ENCODE assay signal across 19 cellular contexts in genomic region chr9:75833765-75834164, GRCh38. TPM values are rescaled to one million over a fixed set of nuclear protein-coding genes. Genes with fewer than 3 reads are reported as not detected.
DNase-seq lines count a peak whose midpoint lies in the region; ATAC-seq and TF ChIP-seq lines count a peak whose summit lies in the region.
"Had no signal": no experiment of that assay in that cellular context is flagged by ENCODE, and none has a peak within 500 bp of the region (broad histone marks: within the 10 kb centered on the region; RNA-seq: fewer than 3 reads in every experiment).

No MANE protein-coding gene starts in this region.

- peak; percentile 18 for DNase-seq in Ammon's horn (ENCODE audit: low spot score)
- peak; percentile 23 for DNase-seq in astrocyte of the hippocampus (ENCODE audit: low read depth, low spot score)
- DNase-seq in myocyte (ENCODE audit: low read depth), result peak; percentile 37
- no peak for DNase-seq in osteocyte (ENCODE audit: extremely low spot score, unreplicated experiment)
- DNase-seq in lower lobe of right lung, result no peak
- DNase-seq: AML-193; BE2C; C1 segment of cervical spinal cord; CD4-positive, alpha-beta memory T cell; CD4-positive, CD25-positive, alpha-beta regulatory T cell; CD8-positive, alpha-beta memory T cell; COR-L47; DMS79 treated with DMSO at 0.1 percent for 48 hours; GF-D8 had no signal

- H3K27me3 ChIP-seq in lower lobe of right lung (ENCODE audit: low read depth), result no peaks in the 10 kb centered on the region
- H3K27me3 ChIP-seq: BE2C, BLaER1 had no signal

- H3K27ac ChIP-seq in lower lobe of right lung, result no peak overlapping the region
- H3K27ac ChIP-seq: 22Rv1, A549, BLaER1 had no signal

- no peak overlapping the region for H3K4me3 ChIP-seq in lower lobe of right lung
- H3K4me3 ChIP-seq: A549, BLaER1 had no signal

- ATAC-seq in HG02884 (IDR thresholded peaks at IDR 0.05; ENCODE audit: unreplicated experiment) (no peak), lower lobe of right lung (no peak)
- ATAC-seq: A549 had no signal

- H3K27ac Mint-ChIP-seq in osteocyte (ENCODE audit: unreplicated experiment), result no peak overlapping the region
- H3K27ac Mint-ChIP-seq: CD14-positive monocyte; CD4-positive, alpha-beta memory T cell; CD4-positive, CD25-positive, alpha-beta regulatory T cell; CD8-positive, alpha-beta memory T cell had no signal

- H3K4me1 ChIP-seq in lower lobe of right lung, result no peaks in the 10 kb centered on the region
- H3K4me1 ChIP-seq: A549, BE2C, BLaER1 had no signal

- H3K9me3 ChIP-seq in lower lobe of right lung, result no peaks in the 10 kb centered on the region
- H3K9me3 ChIP-seq: A549, BE2C, BLaER1 had no signal

- H3K27me3 Mint-ChIP-seq in osteocyte (ENCODE audit: unreplicated experiment), result no peaks in the 10 kb centered on the region
- H3K27me3 Mint-ChIP-seq: CD4-positive, CD25-positive, alpha-beta regulatory T cell had no signal

- TF ChIP-seq CTCF in osteocyte (IDR thresholded peaks at IDR 0.05) (no peak), lower lobe of right lung (IDR thresholded peaks at IDR 0.05) (no peak)

- intact Hi-C loops in lower lobe of right lung (cut with DNase I), result no loop called here

- no peaks in the 10 kb centered on the region for H3K36me3 ChIP-seq in lower lobe of right lung
- H3K36me3 ChIP-seq: BE2C, BLaER1 had no signal

- H3K4me1 Mint-ChIP-seq in osteocyte (ENCODE audit: unreplicated experiment), result no peaks in the 10 kb centered on the region
- H3K4me1 Mint-ChIP-seq: CD14-positive monocyte; CD4-positive, alpha-beta memory T cell; CD4-positive, CD25-positive, alpha-beta regulatory T cell; CD8-positive, alpha-beta memory T cell had no signal

- peaks cover 2% of the 10 kb centered on the region for H3K9me3 Mint-ChIP-seq in osteocyte (ENCODE audit: unreplicated experiment)

- H3K4me3 Mint-ChIP-seq in osteocyte (ENCODE audit: unreplicated experiment), result no peak overlapping the region
- H3K4me3 Mint-ChIP-seq: CD4-positive, alpha-beta memory T cell; CD4-positive, CD25-positive, alpha-beta regulatory T cell; CD8-positive, alpha-beta memory T cell had no signal

- H3K36me3 Mint-ChIP-seq in osteocyte (ENCODE audit: unreplicated experiment), result no peaks in the 10 kb centered on the region
- H3K36me3 Mint-ChIP-seq: CD14-positive monocyte; CD4-positive, alpha-beta memory T cell; CD4-positive, CD25-positive, alpha-beta regulatory T cell; CD8-positive, alpha-beta memory T cell had no signal

RNA-seq across cellular contexts. Expression of gene PCSK5, which starts 56.7 kb away (rescaled TPM):
- total RNA-seq in myocyte (5.2 and 5.4 TPM in 2 replicates), osteocyte (16.5 and 18.3 TPM in 2 replicates), lower lobe of right lung (18.1 TPM)
- 3.9 TPM for polyA plus RNA-seq in myocyte (2012)

Comparison
In these comparisons a context has a peak if more than half of its experiments do, and no peak if none do; other contexts are left out.
1. DNase-seq: peak in Ammon's horn (single experiment), astrocyte of the hippocampus (single experiment) and myocyte (single experiment); none in osteocyte (single experiment) and lower lobe of right lung (single experiment).